ENCODE assay signal across 17 cellular contexts in genomic region chr2:68812256-68812655, GRCh38. TPM values are rescaled to one million over a fixed set of nuclear protein-coding genes. Genes with fewer than 3 reads are reported as not detected.
A peak's percentile ranks its signal among the peaks of the same experiment; 100 is the strongest.
DNase-seq lines count a peak whose midpoint lies in the region; ATAC-seq and TF ChIP-seq lines count a peak whose summit lies in the region.
"Had no signal": no experiment of that assay in that cellular context is flagged by ENCODE, and none has a peak within 500 bp of the region (broad histone marks: within the 10 kb centered on the region; RNA-seq: fewer than 3 reads in every experiment).

No MANE protein-coding gene starts in this region.

- TF ChIP-seq CTCF in breast epithelium (IDR thresholded peaks at IDR 0.05) (no peak), neutrophil (IDR thresholded peaks at IDR 0.05) (no peak), ascending aorta (IDR thresholded peaks at IDR 0.05) (no peak), left lung (IDR thresholded peaks at IDR 0.05) (no peak)

- TF ChIP-seq POLR2A in breast epithelium (IDR thresholded peaks at IDR 0.05): no peak

- H3K27me3 ChIP-seq in breast epithelium (no peaks in the 10 kb centered on the region), neutrophil (no peaks in the 10 kb centered on the region), ascending aorta (no peaks in the 10 kb centered on the region), left lung (no peaks in the 10 kb centered on the region)

- H3K9me3 ChIP-seq in breast epithelium: no peaks in the 10 kb centered on the region
- H3K9me3 ChIP-seq in neutrophil: no peaks in the 10 kb centered on the region
- no peaks in the 10 kb centered on the region for H3K9me3 ChIP-seq in ascending aorta
- H3K9me3 ChIP-seq in left lung: no peaks in the 10 kb centered on the region
- H3K9me3 ChIP-seq: thoracic aorta had no signal

- DNase-seq in NCI-H2171 treated with DMSO at 0.1 percent for 48 hours (lab: John Stamatoyannopoulos, UW) (peak; percentile 29), NCI-H2171 (lab: John Stamatoyannopoulos, UW) (no peak), NCI-H1092 treated with DMSO at 0.1 percent for 48 hours (lab: John Stamatoyannopoulos, UW) (peak; percentile 36), breast epithelium (ENCODE audit: low spot score in 2 of 2) (no peak), ascending aorta (ENCODE audit: low spot score in 2 of 2) (no peak), HPDE6-E6E7 (ENCODE audit: extremely low spot score) (no peak), left lung (no peak)
- DNase-seq: 8988T; activated T-cell treated with anti-CD3 and anti-CD28 coated beads, Interleukin-2, amount 50 U/mL, for 4 hours; kidney glomerular epithelial cell; NCI-H526 treated with DMSO at 0.1 percent for 48 hours; Right ventricle myocardium superior; small intestine had no signal

- ATAC-seq in left lung: no peak
- ATAC-seq: activated T-cell treated with anti-CD3 and anti-CD28 coated beads, Interleukin-2, amount 50 U/mL, for 4 hours had no signal

- H3K4me3 ChIP-seq in breast epithelium (no peak overlapping the region), neutrophil (ENCODE audit: low read depth in 1 of 2, low read length in 1 of 2) (no peak overlapping the region), ascending aorta (no peak overlapping the region), left lung (no peak overlapping the region)
- H3K4me3 ChIP-seq: thoracic aorta had no signal

- H3K36me3 ChIP-seq in breast epithelium (no peaks in the 10 kb centered on the region), neutrophil (peaks cover 97% of the 10 kb centered on the region), ascending aorta (no peaks in the 10 kb centered on the region), left lung (peaks cover 0 to 81% of the 10 kb centered on the region in 2 donors)
- H3K36me3 ChIP-seq: thoracic aorta had no signal

- intact Hi-C loops in breast epithelium (cut with DNase I; ENCODE audit: low total_unique reads) (no loop called here), ascending aorta (cut with DNase I) (loop anchor here (5.0 kb wide), 1 partner anchor 60 kb away; no protein-coding TSS in a partner anchor), left lung (cut with DNase I) (no loop called here)

- H3K27ac ChIP-seq in breast epithelium (peak overlapping the region; percentile 6 to 77), neutrophil (peak overlapping the region; percentile 70), ascending aorta (no peak overlapping the region), left lung (no peak overlapping the region)

- H3K4me1 ChIP-seq in breast epithelium (no peaks in the 10 kb centered on the region), neutrophil (ENCODE audit: control insufficient read depth in 1 of 2, insufficient read depth in 1 of 2, low read depth in 1 of 2, low read length in 1 of 2) (peaks cover 41 to 52% of the 10 kb centered on the region in 2 experiments), ascending aorta (peaks cover 5 to 11% of the 10 kb centered on the region in 2 donors), left lung (peaks cover 9 to 42% of the 10 kb centered on the region in 2 donors)

RNA-seq across cellular contexts. Expression of gene BMP10, which starts 58.9 kb away (rescaled TPM):
- total RNA-seq in breast epithelium (not detected), ascending aorta (not detected), left lung (not detected)
- total RNA-seq: activated T-cell treated with anti-CD3 and anti-CD28 coated beads, Interleukin-2, amount 50 U/mL, for 4 hours; glomerular endothelial cell; HT-29; Right ventricle myocardium superior; thoracic aorta had no signal

Comparison
In these comparisons a context has a peak if more than half of its experiments do, and no peak if none do; other contexts are left out.
1. DNase-seq: peak in NCI-H2171 treated with DMSO at 0.1 percent for 48 hours (single experiment) and NCI-H1092 treated with DMSO at 0.1 percent for 48 hours (single experiment); none in NCI-H2171 (single experiment), breast epithelium (0 of 2), ascending aorta (0 of 2), HPDE6-E6E7 (single experiment) and left lung (0 of 2).
2. H3K27ac ChIP-seq: peak in breast epithelium (2 of 2) and neutrophil (single experiment); none in ascending aorta (0 of 2) and left lung (0 of 2).